9 cellular contexts compared by ENCODE assay signal in genomic region chr2:75646583-75647425, GRCh38. TPM values are rescaled to one million over a fixed set of nuclear protein-coding genes. Genes with fewer than 3 reads are reported as not detected.
DNase-seq lines count a peak whose midpoint lies in the region; ATAC-seq, FAIRE-seq and TF ChIP-seq lines count a peak whose summit lies in the region.
"Had no signal": no experiment of that assay in that cellular context is flagged by ENCODE, and none has a peak within 500 bp of the region (broad histone marks: within the 10 kb centered on the region; RNA-seq: fewer than 3 reads in every experiment).

Gene MRPL19, plus strand, starts transcription at chr2:75646783. Its CDS starts 25 bp downstream, at chr2:75646808.

- H3K36me3 ChIP-seq in keratinocyte (ENCODE audit: control insufficient read depth in 2 of 2, extremely low read depth in 1 of 2, insufficient read depth in 2 of 2, low read length in 2 of 2) = peaks cover 5 to 6% of the 10 kb centered on the region in 2 experiments

- ATAC-seq in GM19035 (IDR thresholded peaks at IDR 0.05; ENCODE audit: unreplicated experiment) = peak; percentile 97
- ATAC-seq in HG03342 (IDR thresholded peaks at IDR 0.05; ENCODE audit: unreplicated experiment) = peak; percentile 94
- ATAC-seq in activated CD4-positive, CD25-positive, alpha-beta regulatory T cell treated with anti-CD3 and anti-CD28 coated beads, Interleukin-2, amount 50 U/mL, for 24 hours = peak; percentile 93 to 97
- peak; percentile 94 for ATAC-seq in central memory CD8-positive, alpha-beta T cell (replicated peaks; ENCODE audit: extremely low read depth, poor library complexity, severe bottlenecking)

- peak within 1 kb of the TSS; percentile 92 for H3K4me3 Mint-ChIP-seq in central memory CD8-positive, alpha-beta T cell

- H3K4me1 Mint-ChIP-seq in central memory CD8-positive, alpha-beta T cell = peaks cover 26% of the 10 kb centered on the region

- H3K9ac ChIP-seq in keratinocyte (ENCODE audit: control insufficient read depth, extremely low read depth, insufficient read depth, low read length) = peak within 1 kb of the TSS; percentile 86

- no peaks in the 10 kb centered on the region for H3K27me3 ChIP-seq in keratinocyte (ENCODE audit: control insufficient read depth, extremely low read depth, insufficient read depth, low read length)

- H3K9me1 ChIP-seq in keratinocyte (ENCODE audit: control insufficient read depth, extremely low read depth, insufficient read depth, low read length) = no peaks in the 10 kb centered on the region

- H3K9me3 ChIP-seq in keratinocyte (ENCODE audit: control insufficient read depth, low read depth, low read length) = no peaks in the 10 kb centered on the region

- peaks cover 29% of the 10 kb centered on the region for H3K79me2 ChIP-seq in keratinocyte (ENCODE audit: control insufficient read depth, insufficient read depth, low read length)

- peak within 1 kb of the TSS; percentile 90 for H2AFZ ChIP-seq in keratinocyte (ENCODE audit: control insufficient read depth, low read length)

- peak; percentile 96 for DNase-seq in AG20443 (ENCODE audit: low spot score)
- DNase-seq in NCI-H446 (lab: John Stamatoyannopoulos, UW) = peak; percentile 51 to 88
- DNase-seq in central memory CD8-positive, alpha-beta T cell (ENCODE audit: low spot score in 2 of 2) = peak; percentile 40 to 63
- DNase-seq in keratinocyte (ENCODE audit: low read depth, low spot score) = no peak
- DNase-seq in stimulated activated CD4-positive, alpha-beta T cell treated with anti-CD3 and anti-CD28 coated beads, Interleukin-12 subunit alpha, Interleukin-12 subunit beta, amount 100 ng/mL, for 48 hours (ENCODE audit: low read depth in 2 of 3, low spot score in 1 of 3) = peak; percentile 60 to 71 (median 68)

- H3K4me3 ChIP-seq in keratinocyte (ENCODE audit: control insufficient read depth in 2 of 3, extremely low read depth in 1 of 3, insufficient read depth in 2 of 3, low read depth in 1 of 3, low read length in 3 of 3) = peak within 1 kb of the TSS; percentile 82 to 92 (median 85)

- H3K4me2 ChIP-seq in keratinocyte (ENCODE audit: control insufficient read depth, extremely low read depth, insufficient read depth, low read depth, low read length) = peak within 1 kb of the TSS; percentile 89

- H3K27me3 Mint-ChIP-seq in central memory CD8-positive, alpha-beta T cell = no peaks in the 10 kb centered on the region

- H3K27ac ChIP-seq in keratinocyte (ENCODE audit: control insufficient read depth, insufficient read depth, low read length) = peak within 1 kb of the TSS; percentile 72

- dilution Hi-C loops in keratinocyte (cut with MboI; ENCODE audit: extremely low pct_ligation_motif_present, low sequenced_read_pairs) = no loop called here

- H3K36me3 Mint-ChIP-seq in central memory CD8-positive, alpha-beta T cell (ENCODE audit: insufficient read depth) = peaks cover 25% of the 10 kb centered on the region

- peak; percentile 79 for FAIRE-seq in keratinocyte (lab: Jason Lieb, UNC)
- FAIRE-seq: colon had no signal

- TF ChIP-seq CTCF in keratinocyte (optimal IDR thresholded peaks at IDR 0.05 in 1 of 3, IDR thresholded peaks at IDR 0.05 in 1 of 3, conservative IDR thresholded peaks at IDR 0.05 in 1 of 3; ENCODE audit: extremely low read depth in 1 of 3, insufficient read depth in 2 of 3, low read length in 3 of 3) = peak in 1 of 3 experiments; percentile 3

- no peaks in the 10 kb centered on the region for H3K9me3 Mint-ChIP-seq in central memory CD8-positive, alpha-beta T cell

- peak within 1 kb of the TSS; percentile 85 for H3K27ac Mint-ChIP-seq in central memory CD8-positive, alpha-beta T cell (ENCODE audit: low read depth)

- no peaks in the 10 kb centered on the region for H4K20me1 ChIP-seq in keratinocyte (ENCODE audit: control insufficient read depth, extremely low read depth, insufficient read depth, low read length)

- peaks cover 8% of the 10 kb centered on the region for H3K4me1 ChIP-seq in keratinocyte (ENCODE audit: control insufficient read depth, extremely low read depth, insufficient read depth, low read length)

RNA-seq across cellular contexts. Expression of gene MRPL19, which starts in this region (rescaled TPM):
- polyA plus RNA-seq in keratinocyte = 32.8 to 84.0 TPM (median 47.0 TPM) in 3 replicates
- 34.1 TPM for polyA plus RNA-seq in keratinocyte (2011; ENCODE audit: low read depth)
- polyA plus RNA-seq in keratinocyte (2011; cell fraction: cytosol; rRNA removed) = 47.6 and 82.0 TPM in 2 replicates
- 21.3 and 32.9 TPM in 2 replicates for polyA plus RNA-seq in keratinocyte (2011; cell fraction: nucleus; rRNA removed)
- polyA plus RNA-seq in keratinocyte (2012; ENCODE audit: low replicate concordance) = 24.2 and 48.1 TPM in 2 replicates
- polyA minus RNA-seq in keratinocyte = 4.8 to 45.0 TPM (median 16.1 TPM) in 3 replicates
- 34.3 TPM for polyA minus RNA-seq in keratinocyte (2011; cell fraction: cytosol; rRNA and poly(A)+ RNA removed)
- 15.8 and 17.8 TPM in 2 replicates for polyA minus RNA-seq in keratinocyte (2011; cell fraction: nucleus; rRNA and poly(A)+ RNA removed)
